8 cellular contexts compared by ENCODE assay signal in genomic region chr15:51077565-51078153, GRCh38. TPM values are rescaled to one million over a fixed set of nuclear protein-coding genes. Genes with fewer than 3 reads are reported as not detected.
A peak's percentile ranks its signal among the peaks of the same experiment; 100 is the strongest.
DNase-seq lines count a peak whose midpoint lies in the region; ATAC-seq lines count a peak whose summit lies in the region.

No MANE protein-coding gene starts in this region.

- peak overlapping the region; percentile 35 for H3K9ac ChIP-seq in iPS-18a (ENCODE audit: low read length)

- H3K36me3 ChIP-seq in iPS-18a (ENCODE audit: control insufficient read depth, low read depth, low read length) = no peaks in the 10 kb centered on the region

- DNase-seq in NOMO-1 (lab: John Stamatoyannopoulos, UW; ENCODE audit: unreplicated experiment in 2 of 2) = peak; percentile 60 to 75
- DNase-seq in activated naive CD8-positive, alpha-beta T cell treated with anti-CD3 and anti-CD28 coated beads for 36 hours = peak; percentile 76
- peak; percentile 44 to 52 for DNase-seq in stimulated activated CD4-positive, alpha-beta T cell treated with anti-CD3 and anti-CD28 coated beads, Interleukin-2, amount 100 ng/mL, for 48 hours
- no peak for DNase-seq in T1000 (lab: John Stamatoyannopoulos, UW)
- no peak for DNase-seq in superior temporal gyrus (ENCODE audit: extremely low spot score)

- peak overlapping the region; percentile 92 for H3K27ac Mint-ChIP-seq in activated naive CD8-positive, alpha-beta T cell treated with anti-CD3 and anti-CD28 coated beads for 36 hours

- H3K36me3 Mint-ChIP-seq in activated naive CD8-positive, alpha-beta T cell treated with anti-CD3 and anti-CD28 coated beads for 36 hours = peaks cover 2% of the 10 kb centered on the region

- peak overlapping the region; percentile 73 for H3K4me3 Mint-ChIP-seq in activated naive CD8-positive, alpha-beta T cell treated with anti-CD3 and anti-CD28 coated beads for 36 hours

- peaks cover 11% of the 10 kb centered on the region for H3K27me3 Mint-ChIP-seq in activated naive CD8-positive, alpha-beta T cell treated with anti-CD3 and anti-CD28 coated beads for 36 hours

- H3K27me3 ChIP-seq in iPS-18a (ENCODE audit: control insufficient read depth, insufficient read depth, low read length) = no peaks in the 10 kb centered on the region

- peaks cover 35% of the 10 kb centered on the region for H3K4me1 Mint-ChIP-seq in activated naive CD8-positive, alpha-beta T cell treated with anti-CD3 and anti-CD28 coated beads for 36 hours

- H3K9me3 ChIP-seq in iPS-18a (ENCODE audit: control insufficient read depth, low read depth, low read length) = no peaks in the 10 kb centered on the region

- no peak overlapping the region for H3K27ac ChIP-seq in iPS-18a (ENCODE audit: low read length)

- peak overlapping the region; percentile 42 for H3K4me3 ChIP-seq in iPS-18a (ENCODE audit: low read length)

- ATAC-seq in GM19372 (IDR thresholded peaks at IDR 0.05; ENCODE audit: low read depth, unreplicated experiment) = peak; percentile 57
- no peak for ATAC-seq in HG02610 (IDR thresholded peaks at IDR 0.05; ENCODE audit: unreplicated experiment)

- H3K9me3 Mint-ChIP-seq in activated naive CD8-positive, alpha-beta T cell treated with anti-CD3 and anti-CD28 coated beads for 36 hours = no peaks in the 10 kb centered on the region

- peaks cover 3% of the 10 kb centered on the region for H3K4me1 ChIP-seq in iPS-18a (ENCODE audit: control insufficient read depth, low read depth, low read length)

RNA-seq across cellular contexts. Expression of gene TNFAIP8L3, which starts 17.0 kb away (rescaled TPM):
- total RNA-seq in activated naive CD8-positive, alpha-beta T cell treated with anti-CD3 and anti-CD28 coated beads for 36 hours = under 1 TPM; 0.60 to 0.82 TPM

Comparison
In these comparisons a context has a peak if more than half of its experiments do, and no peak if none do; other contexts are left out.
1. DNase-seq: peak in NOMO-1 (2 of 2), activated naive CD8-positive, alpha-beta T cell treated with anti-CD3 and anti-CD28 coated beads for 36 hours (single experiment) and stimulated activated CD4-positive, alpha-beta T cell treated with anti-CD3 and anti-CD28 coated beads, Interleukin-2, amount 100 ng/mL, for 48 hours (2 of 2); none in T1000 (single experiment) and superior temporal gyrus (single experiment).